9 cellular contexts compared by ENCODE assay signal in genomic region chrX:118824173-118824782, GRCh38. TPM values are rescaled to one million over a fixed set of nuclear protein-coding genes. Genes with fewer than 3 reads are reported as not detected.
DNase-seq lines count a peak whose midpoint lies in the region; TF ChIP-seq lines count a peak whose summit lies in the region.
"Had no signal": no experiment of that assay in that cellular context is flagged by ENCODE, and none has a peak within 500 bp of the region (broad histone marks: within the 10 kb centered on the region; RNA-seq: fewer than 3 reads in every experiment).

No MANE protein-coding gene starts in this region.

- no peaks in the 10 kb centered on the region for H3K36me3 ChIP-seq in Peyer's patch
- no peaks in the 10 kb centered on the region for H3K36me3 ChIP-seq in skeletal muscle tissue (ENCODE audit: control insufficient read depth in 3 of 3, insufficient read depth in 3 of 3, low read length in 3 of 3)

- H3K27me3 ChIP-seq in Peyer's patch (no peaks in the 10 kb centered on the region), skeletal muscle tissue (ENCODE audit: control insufficient read depth in 3 of 3, insufficient read depth in 3 of 3, low read length in 3 of 3) (peaks cover 18 to 52% (median 27%) of the 10 kb centered on the region in 3 donors)

- no peaks in the 10 kb centered on the region for H3K9me3 ChIP-seq in Peyer's patch
- H3K9me3 ChIP-seq in skeletal muscle tissue (ENCODE audit: control insufficient read depth in 3 of 3, low read length in 3 of 3) = no peaks in the 10 kb centered on the region

- no peak overlapping the region for H3K27ac ChIP-seq in Peyer's patch
- H3K27ac ChIP-seq in skeletal muscle tissue (ENCODE audit: low read depth, low read length) = no peak overlapping the region

- no peak overlapping the region for H3K9ac ChIP-seq in skeletal muscle tissue (ENCODE audit: low read depth in 1 of 3, low read length in 3 of 3)

- TF ChIP-seq CTCF in Peyer's patch (IDR thresholded peaks at IDR 0.05) = no peak
- TF ChIP-seq CTCF in fibroblast of the aortic adventitia (IDR thresholded peaks at IDR 0.05; ENCODE audit: insufficient read depth, low read length) = no peak

- H3K4me3 ChIP-seq in Peyer's patch = peak overlapping the region in 3 of 4 donors; percentile 30 to 34 (median 32)
- peak overlapping the region; percentile 31 for H3K4me3 ChIP-seq in fibroblast of the aortic adventitia (ENCODE audit: low read depth, low read length)
- H3K4me3 ChIP-seq in skeletal muscle tissue (ENCODE audit: low read length in 3 of 3) = peak overlapping the region in 2 of 3 donors; percentile 6 to 43

- DNase-seq in NCI-H748 (lab: John Stamatoyannopoulos, UW; ENCODE audit: unreplicated experiment) = peak; percentile 70
- no peak for DNase-seq in NCI-H748 treated with DMSO at 0.1 percent for 48 hours (lab: John Stamatoyannopoulos, UW)
- no peak for DNase-seq in Peyer's patch
- no peak for DNase-seq in fibroblast of the aortic adventitia (ENCODE audit: low read depth)
- DNase-seq in DMS153 (lab: John Stamatoyannopoulos, UW) = no peak
- DNase-seq in SKM-1 treated with dmso at 0.1 percent for 144 hours (lab: John Stamatoyannopoulos, UW; ENCODE audit: unreplicated experiment) = no peak
- no peak for DNase-seq in NOMO-1 treated with DMSO at 0.1 percent for 48 hours (lab: John Stamatoyannopoulos, UW; ENCODE audit: unreplicated experiment)
- DNase-seq: KG1 had no signal

- TF ChIP-seq POLR2A in Peyer's patch (IDR thresholded peaks at IDR 0.05) = no peak

- H3K4me1 ChIP-seq in Peyer's patch (no peaks in the 10 kb centered on the region), skeletal muscle tissue (ENCODE audit: control insufficient read depth in 3 of 3, insufficient read depth in 3 of 3, low read length in 3 of 3) (peaks cover 0 to 17% (median 5%) of the 10 kb centered on the region in 3 donors)

RNA-seq across cellular contexts. Expression of gene ZCCHC12, which starts 0.7 kb away (rescaled TPM):
- not detected for total RNA-seq in Peyer's patch
- not detected in 2 replicates for total RNA-seq in fibroblast of the aortic adventitia (ENCODE audit: low replicate concordance)
- total RNA-seq in skeletal muscle tissue = 1.0 TPM
